Comparison of ENCODE assay signal across 3 cellular contexts in the genomic region with DNA sequence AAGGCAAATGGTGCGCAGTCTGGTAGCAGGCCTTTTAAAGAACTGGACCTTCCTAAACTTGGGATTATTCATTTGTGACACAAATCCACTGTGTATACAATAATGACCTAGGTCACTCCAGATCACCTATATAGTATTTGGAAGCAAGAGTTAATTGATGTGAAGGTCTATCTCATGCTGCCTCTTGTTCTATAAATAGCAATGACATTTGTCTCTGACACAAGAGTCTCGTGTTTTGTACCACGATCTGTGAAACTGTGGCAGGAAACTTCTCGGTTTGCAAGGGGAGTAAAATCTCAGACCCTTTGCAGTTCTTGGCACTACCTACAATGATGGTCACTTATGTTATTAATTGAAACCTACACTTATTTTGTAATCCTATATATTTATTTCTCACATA.
"Had no signal": no experiment of that assay in that cellular context is flagged by ENCODE, and none has a peak within 500 bp of the region (broad histone marks: within the 10 kb centered on the region; RNA-seq: fewer than 3 reads in every experiment).

No MANE protein-coding gene starts in this region.

- ATAC-seq: GM12878 had no signal

- DNase-seq: GDM1, GF-D8 had no signal

- H3K4me3 ChIP-seq: GM12878 had no signal
